Comparison of ENCODE assay signal across 8 cellular contexts in genomic region chr5:179261301-179262125, GRCh38.
DNase-seq lines count a peak whose midpoint lies in the region; ATAC-seq and TF ChIP-seq lines count a peak whose summit lies in the region.

No MANE protein-coding gene starts in this region.

- H3K36me3 Mint-ChIP-seq in activated T-helper 2 cell treated with anti-CD3 and anti-CD28 coated beads, Interferon-gamma antibody, Interleukin-2, Interleukin-4, amounts not matched to agents 10 μg/mL and 5 μg/mL and 100 μg/mL, durations not matched to agents 14 hours and 24 hours and 36 hours (ENCODE audit: low read depth) = no peaks in the 10 kb centered on the region

- no TSS peak for BruUV-seq in Panc1 (replicated peaks; lab: Mats Ljungman, UMichigan)

- DNase-seq in NCI-H524 (lab: John Stamatoyannopoulos, UW) = peak; percentile 35 to 69
- no peak for DNase-seq in NCI-H524 treated with DMSO at 0.1 percent for 48 hours (lab: John Stamatoyannopoulos, UW)
- DNase-seq in Panc1 (ENCODE audit: low read depth, low spot score) = no peak
- peak; percentile 76 for DNase-seq in fibroblast of villous mesenchyme (ENCODE audit: low read depth)
- DNase-seq in psoas muscle = peak in 1 of 2 donors; percentile 58
- no peak for DNase-seq in activated T-helper 2 cell treated with anti-CD3 and anti-CD28 coated beads, Interferon-gamma antibody, Interleukin-2, Interleukin-4, amounts not matched to agents 10 μg/mL and 5 μg/mL and 100 μg/mL, durations not matched to agents 14 hours and 24 hours and 36 hours (ENCODE audit: low spot score)
- no peak for DNase-seq in activated CD4-positive, alpha-beta T cell treated with anti-CD3 and anti-CD28 coated beads for 48 hours

- ATAC-seq in Panc1 = peak; percentile 88
- no peak for ATAC-seq in psoas muscle
- no peak for ATAC-seq in HG03135 (IDR thresholded peaks at IDR 0.05; ENCODE audit: unreplicated experiment)

- H3K27ac Mint-ChIP-seq in activated T-helper 2 cell treated with anti-CD3 and anti-CD28 coated beads, Interferon-gamma antibody, Interleukin-2, Interleukin-4, amounts not matched to agents 10 μg/mL and 5 μg/mL and 100 μg/mL, durations not matched to agents 14 hours and 24 hours and 36 hours = no peak overlapping the region

- H3K4me1 ChIP-seq in Panc1 (ENCODE audit: control insufficient read depth, insufficient read depth, low read length) = no peaks in the 10 kb centered on the region
- peaks cover 13% of the 10 kb centered on the region for H3K4me1 ChIP-seq in psoas muscle

- no peaks in the 10 kb centered on the region for H3K27me3 Mint-ChIP-seq in activated T-helper 2 cell treated with anti-CD3 and anti-CD28 coated beads, Interferon-gamma antibody, Interleukin-2, Interleukin-4, amounts not matched to agents 10 μg/mL and 5 μg/mL and 100 μg/mL, durations not matched to agents 14 hours and 24 hours and 36 hours (ENCODE audit: low read depth)

- no peak overlapping the region for H3K27ac ChIP-seq in Panc1 (ENCODE audit: low read length)
- no peak overlapping the region for H3K27ac ChIP-seq in psoas muscle

- H3K36me3 ChIP-seq in Panc1 (ENCODE audit: control insufficient read depth, insufficient read depth, low read length) (no peaks in the 10 kb centered on the region), psoas muscle (ENCODE audit: insufficient read depth in 1 of 2, low read depth in 1 of 2) (no peaks in the 10 kb centered on the region)

- H3K4me3 Mint-ChIP-seq in activated T-helper 2 cell treated with anti-CD3 and anti-CD28 coated beads, Interferon-gamma antibody, Interleukin-2, Interleukin-4, amounts not matched to agents 10 μg/mL and 5 μg/mL and 100 μg/mL, durations not matched to agents 14 hours and 24 hours and 36 hours (ENCODE audit: low read depth) = no peak overlapping the region

- H3K9me3 Mint-ChIP-seq in activated T-helper 2 cell treated with anti-CD3 and anti-CD28 coated beads, Interferon-gamma antibody, Interleukin-2, Interleukin-4, amounts not matched to agents 10 μg/mL and 5 μg/mL and 100 μg/mL, durations not matched to agents 14 hours and 24 hours and 36 hours = no peaks in the 10 kb centered on the region

- no peaks in the 10 kb centered on the region for H3K27me3 ChIP-seq in Panc1 (ENCODE audit: control insufficient read depth, insufficient read depth, low read length)
- no peaks in the 10 kb centered on the region for H3K27me3 ChIP-seq in psoas muscle (ENCODE audit: insufficient read depth in 3 of 3, low read length in 2 of 3)

- H3K4me3 ChIP-seq in Panc1 (ENCODE audit: low read depth in 2 of 2, low read length in 2 of 2) = no peak overlapping the region
- H3K4me3 ChIP-seq in fibroblast of villous mesenchyme (ENCODE audit: low read depth, low read length) = no peak overlapping the region
- no peak overlapping the region for H3K4me3 ChIP-seq in psoas muscle

- CTCF ChIA-PET in Panc1 (lab: Charles Lee) = interaction anchor here (0.6 to 0.7 kb wide), 3 partner anchors 94 to 498 kb away, joined by 3 to 4 read pairs (median 3); no protein-coding TSS in a partner anchor

- in situ Hi-C loops in Panc1 (cut with HindIII; ENCODE audit: low pct_unique_long_range_greater_than_20kb, low sequenced_read_pairs) = no loop called here

- no peaks in the 10 kb centered on the region for H3K4me1 Mint-ChIP-seq in activated T-helper 2 cell treated with anti-CD3 and anti-CD28 coated beads, Interferon-gamma antibody, Interleukin-2, Interleukin-4, amounts not matched to agents 10 μg/mL and 5 μg/mL and 100 μg/mL, durations not matched to agents 14 hours and 24 hours and 36 hours (ENCODE audit: low read depth)

- 66 to 74% (median 66%) methylated on average over 21 of the region's 21 CpGs for WGBS in psoas muscle, 3 donors

- peak; percentile 83 for TF ChIP-seq CTCF in Panc1 (IDR thresholded peaks at IDR 0.05)
- TF ChIP-seq CTCF in fibroblast of villous mesenchyme (IDR thresholded peaks at IDR 0.05; ENCODE audit: insufficient read depth, low read depth, low read length) = peak; percentile 52
- TF ChIP-seq CTCF in psoas muscle (IDR thresholded peaks at IDR 0.05) = peak; percentile 5

- intact Hi-C loops in Panc1 (cut with micrococcal nuclease; ENCODE audit: unreplicated experiment) = loop anchor here (5.0 kb wide), 2 partner anchors 94 to 231 kb away; no protein-coding TSS in a partner anchor
- intact Hi-C loops in psoas muscle (cut with DNase I) = no loop called here
- intact Hi-C loops in activated T-helper 2 cell treated with anti-CD3 and anti-CD28 coated beads, Interferon-gamma antibody, Interleukin-2, Interleukin-4, amounts not matched to agents 10 μg/mL and 5 μg/mL and 100 μg/mL, durations not matched to agents 14 hours and 24 hours and 36 hours (cut with micrococcal nuclease) = no loop called here

- POLR2A ChIA-PET in Panc1 (lab: Charles Lee) = no interaction called here

- H3K9me3 ChIP-seq in Panc1 (ENCODE audit: control insufficient read depth, insufficient read depth, low read depth, low read length) (no peaks in the 10 kb centered on the region), psoas muscle (no peaks in the 10 kb centered on the region)

Comparison
In these comparisons a context has a peak if more than half of its experiments do, and no peak if none do; other contexts are left out.
1. DNase-seq: peak in NCI-H524 (2 of 2) and fibroblast of villous mesenchyme (single experiment); none in NCI-H524 treated with DMSO at 0.1 percent for 48 hours (single experiment), Panc1 (single experiment), activated T-helper 2 cell treated with anti-CD3 and anti-CD28 coated beads, Interferon-gamma antibody, Interleukin-2, Interleukin-4, amounts not matched to agents 10 μg/mL and 5 μg/mL and 100 μg/mL, durations not matched to agents 14 hours and 24 hours and 36 hours (single experiment) and activated CD4-positive, alpha-beta T cell treated with anti-CD3 and anti-CD28 coated beads for 48 hours (single experiment).
2. CTCF ChIP-seq: peak in every context shown above with its lines; median percentile 83 in Panc1; 52 in fibroblast of villous mesenchyme; 5 in psoas muscle.